Comparison of ENCODE assay signal across 8 cellular contexts in genomic region chr2:43159797-43160196, GRCh38.
A peak's percentile ranks its signal among the peaks of the same experiment; 100 is the strongest.
DNase-seq lines count a peak whose midpoint lies in the region; ATAC-seq and TF ChIP-seq lines count a peak whose summit lies in the region.

No MANE protein-coding gene starts in this region.

- H3K4me1 ChIP-seq in trophoblast cell (ENCODE audit: control insufficient read depth in 1 of 2, insufficient read depth in 2 of 2, low read length in 2 of 2) (no peaks in the 10 kb centered on the region), smooth muscle cell (ENCODE audit: low read depth) (peaks cover 3% of the 10 kb centered on the region)

- H4K8ac ChIP-seq in trophoblast cell (ENCODE audit: low read depth, low read length) = no peak overlapping the region

- no CpG with 5 or more reads among the region's 7 CpGs for WGBS in trophoblast cell (ENCODE audit: extremely low coverage, insufficient coverage, insufficient read length)
- 75% methylated on average over 7 of the region's 7 CpGs for WGBS in smooth muscle cell (ENCODE audit: low lambda C conversion rate)

- H4K12ac ChIP-seq in trophoblast cell (ENCODE audit: low read depth, low read length) = no peak overlapping the region

- intact Hi-C loops in CD4-positive, alpha-beta T cell (cut with DNase I, micrococcal nuclease) = loop anchor here (1.0 to 2.0 kb wide), 3 partner anchors 13 to 36 kb away; no protein-coding TSS in a partner anchor

- H3K9me3 Mint-ChIP-seq in CD4-positive, alpha-beta T cell = no peaks in the 10 kb centered on the region
- no peaks in the 10 kb centered on the region for H3K9me3 Mint-ChIP-seq in effector memory CD8-positive, alpha-beta T cell

- H3K27me3 Mint-ChIP-seq in CD4-positive, alpha-beta T cell = no peaks in the 10 kb centered on the region
- no peaks in the 10 kb centered on the region for H3K27me3 Mint-ChIP-seq in effector memory CD8-positive, alpha-beta T cell

- no peak overlapping the region for H4K91ac ChIP-seq in trophoblast cell (ENCODE audit: low read depth, low read length)

- H3K9ac ChIP-seq in trophoblast cell (ENCODE audit: low read length) (no peak overlapping the region), smooth muscle cell (ENCODE audit: low read depth) (no peak overlapping the region)

- H2BK12ac ChIP-seq in trophoblast cell (ENCODE audit: low read length) = no peak overlapping the region

- peaks cover 87% of the 10 kb centered on the region for H3K4me1 Mint-ChIP-seq in CD4-positive, alpha-beta T cell (ENCODE audit: low read depth)
- peaks cover 54 to 65% of the 10 kb centered on the region in 2 donors for H3K4me1 Mint-ChIP-seq in effector memory CD8-positive, alpha-beta T cell (ENCODE audit: low read depth in 2 of 2)

- TF ChIP-seq CTCF in CD4-positive, alpha-beta T cell (IDR thresholded peaks at IDR 0.05) = no peak
- no peak for TF ChIP-seq CTCF in smooth muscle cell (IDR thresholded peaks at IDR 0.05; ENCODE audit: borderline replicate concordance, insufficient read depth, poor library complexity, severe bottlenecking)

- H3K36me3 ChIP-seq in MG63 (no peaks in the 10 kb centered on the region), trophoblast cell (ENCODE audit: control insufficient read depth in 1 of 2, insufficient read depth in 2 of 2, low read length in 2 of 2) (no peaks in the 10 kb centered on the region), smooth muscle cell (ENCODE audit: low read depth) (no peaks in the 10 kb centered on the region)

- no peaks in the 10 kb centered on the region for H3K79me2 ChIP-seq in trophoblast cell (ENCODE audit: control insufficient read depth, insufficient read depth, low read length, poor library complexity)
- H3K79me2 ChIP-seq in smooth muscle cell (ENCODE audit: low read depth) = no peaks in the 10 kb centered on the region

- H3K14ac ChIP-seq in trophoblast cell (ENCODE audit: low read length) = no peak overlapping the region

- no peak overlapping the region for H2BK120ac ChIP-seq in trophoblast cell (ENCODE audit: insufficient read depth, low read length, poor library complexity)

- CTCF ChIA-PET in CD4-positive, alpha-beta T cell (lab: Charles Lee) = interaction anchor here (1.3 to 3.0 kb wide), 4 partner anchors 10 to 69 kb away, joined by 3 to 11 read pairs (median 4); no protein-coding TSS in a partner anchor

- H3K4me3 ChIP-seq in MG63 (no peak overlapping the region), trophoblast cell (ENCODE audit: low read depth, low read length) (no peak overlapping the region), smooth muscle cell (no peak overlapping the region)

- peak overlapping the region; percentile 98 for H3K27ac Mint-ChIP-seq in CD4-positive, alpha-beta T cell
- H3K27ac Mint-ChIP-seq in effector memory CD8-positive, alpha-beta T cell = peak overlapping the region; percentile 93 to 95

- H3K36me3 Mint-ChIP-seq in CD4-positive, alpha-beta T cell (ENCODE audit: low read depth) = no peaks in the 10 kb centered on the region
- H3K36me3 Mint-ChIP-seq in effector memory CD8-positive, alpha-beta T cell (ENCODE audit: insufficient read depth) = peaks cover 14% of the 10 kb centered on the region

- POLR2A ChIA-PET in CD4-positive, alpha-beta T cell (lab: Charles Lee) = interaction anchor here (0.9 to 6.1 kb wide), 10 partner anchors 10 to 109 kb away, joined by 3 to 85 read pairs (median 7); no protein-coding TSS in a partner anchor

- no peaks in the 10 kb centered on the region for H3F3A ChIP-seq in smooth muscle cell (ENCODE audit: low read depth)

- no peaks in the 10 kb centered on the region for H3K27me3 ChIP-seq in CD4-positive, alpha-beta T cell (ENCODE audit: control insufficient read depth, insufficient read depth, low read length)
- H3K27me3 ChIP-seq in MG63 (no peaks in the 10 kb centered on the region), trophoblast cell (ENCODE audit: insufficient read depth, low read length) (no peaks in the 10 kb centered on the region), smooth muscle cell (ENCODE audit: low read depth) (no peaks in the 10 kb centered on the region)

- no peaks in the 10 kb centered on the region for H3K9me3 ChIP-seq in CD4-positive, alpha-beta T cell (ENCODE audit: control insufficient read depth, low read length)
- no peaks in the 10 kb centered on the region for H3K9me3 ChIP-seq in MG63
- no peaks in the 10 kb centered on the region for H3K9me3 ChIP-seq in trophoblast cell (ENCODE audit: insufficient read depth, low read depth, low read length)
- no peaks in the 10 kb centered on the region for H3K9me3 ChIP-seq in smooth muscle cell (replicated peaks; ENCODE audit: low read depth)

- ATAC-seq in CD4-positive, alpha-beta T cell (ENCODE audit: poor library complexity) = no peak
- ATAC-seq in effector memory CD8-positive, alpha-beta T cell (replicated peaks) = no peak
- ATAC-seq in HG03045 (IDR thresholded peaks at IDR 0.05; ENCODE audit: unreplicated experiment) = no peak

- H4K20me1 ChIP-seq in smooth muscle cell (ENCODE audit: low read depth) = no peaks in the 10 kb centered on the region

- no peak overlapping the region for H3K18ac ChIP-seq in trophoblast cell (ENCODE audit: low read length)

- peak overlapping the region; percentile 9 for H2AK5ac ChIP-seq in trophoblast cell (ENCODE audit: low read length)

- no peak overlapping the region for H3K4ac ChIP-seq in trophoblast cell (ENCODE audit: low read depth, low read length)

- peak overlapping the region; percentile 91 for H3K27ac ChIP-seq in CD4-positive, alpha-beta T cell (ENCODE audit: low read depth, low read length)
- H3K27ac ChIP-seq in trophoblast cell (ENCODE audit: low read depth, low read length) (no peak overlapping the region), smooth muscle cell (ENCODE audit: low read depth) (no peak overlapping the region)

- no peak overlapping the region for H3K4me2 ChIP-seq in trophoblast cell (ENCODE audit: low read length)
- H3K4me2 ChIP-seq in smooth muscle cell = no peak overlapping the region

- no peak overlapping the region for H3K23ac ChIP-seq in trophoblast cell (ENCODE audit: low read length)

- H2BK5ac ChIP-seq in trophoblast cell (ENCODE audit: low read depth, low read length, poor library complexity) = no peak overlapping the region

- H2AFZ ChIP-seq in trophoblast cell (ENCODE audit: insufficient read depth, low read length, poor library complexity) (peak overlapping the region; percentile 11), smooth muscle cell (ENCODE audit: low read depth) (no peak overlapping the region)

- no peaks in the 10 kb centered on the region for H3K79me1 ChIP-seq in trophoblast cell (ENCODE audit: low read length)

- peak overlapping the region; percentile 68 for H3K4me3 Mint-ChIP-seq in CD4-positive, alpha-beta T cell
- peak overlapping the region; percentile 65 to 66 for H3K4me3 Mint-ChIP-seq in effector memory CD8-positive, alpha-beta T cell

- DNase-seq in CD4-positive, alpha-beta T cell = no peak
- DNase-seq in MG63 (peak; percentile 79), trophoblast cell (no peak), smooth muscle cell (lab: John Stamatoyannopoulos, UW; ENCODE audit: unreplicated experiment) (no peak), NCI-H510A treated with DMSO at 0.1 percent for 48 hours (lab: John Stamatoyannopoulos, UW) (no peak), DMS153 treated with DMSO at 0.1 percent for 48 hours (lab: John Stamatoyannopoulos, UW; ENCODE audit: unreplicated experiment) (no peak)
- DNase-seq in effector memory CD8-positive, alpha-beta T cell = no peak
